ENCODE assay signal across 9 cellular contexts in the genomic region with DNA sequence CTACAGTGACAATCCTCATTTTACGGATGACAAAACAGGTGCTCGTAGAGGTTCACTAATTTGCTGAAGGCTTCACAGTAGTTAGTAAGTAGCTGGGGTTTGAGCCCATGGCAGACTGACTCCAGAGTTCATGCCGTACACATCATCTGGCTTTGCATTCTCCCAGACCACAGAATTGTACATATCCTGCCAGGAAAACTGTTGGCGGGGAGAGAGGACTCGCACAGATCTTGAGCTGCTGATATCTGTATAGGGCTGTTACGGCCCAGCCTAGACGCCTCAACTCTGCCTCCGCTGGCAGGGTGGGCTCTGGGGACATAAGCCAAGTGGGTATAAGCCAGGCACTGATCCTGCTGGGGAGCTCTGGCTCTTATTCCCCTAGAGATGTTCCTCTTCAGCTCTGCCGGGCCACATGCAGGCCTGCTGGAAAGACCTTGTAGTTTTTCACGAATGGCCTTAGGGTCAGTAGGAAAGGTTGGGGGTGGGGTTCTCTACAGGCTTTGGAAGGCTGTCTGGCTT. TPM values are rescaled to one million over a fixed set of nuclear protein-coding genes. Genes with fewer than 3 reads are reported as not detected.
DNase-seq lines count a peak whose midpoint lies in the region; ATAC-seq and TF ChIP-seq lines count a peak whose summit lies in the region.
"Had no signal": no experiment of that assay in that cellular context is flagged by ENCODE, and none has a peak within 500 bp of the region (broad histone marks: within the 10 kb centered on the region; RNA-seq: fewer than 3 reads in every experiment).

No MANE protein-coding gene starts in this region.

- DNase-seq in EH (ENCODE audit: low read depth), result peak; percentile 92
- peak; percentile 57 for DNase-seq in left cardiac atrium
- no peak for DNase-seq in sciatic nerve (ENCODE audit: low spot score)
- no peak for DNase-seq in NK-92 treated with Interleukin-12 subunit alpha and Interleukin-12 subunit beta, amount 100 ng/mL, for 24 hours (lab: John Stamatoyannopoulos, UW)
- no peak for DNase-seq in activated T-cell treated with anti-CD3 and anti-CD28 coated beads for 4 hours
- no peak for DNase-seq in GM20000 (ENCODE audit: low spot score)
- DNase-seq: NCI-H524 treated with DMSO at 0.1 percent for 48 hours had no signal

- no peaks in the 10 kb centered on the region for H3K9me3 Mint-ChIP-seq in activated T-helper 17 cell treated with anti-CD3 and anti-CD28 coated beads, Interleukin-2, amount 50 U/mL, for 72 hours

- H3K36me3 Mint-ChIP-seq in activated T-helper 17 cell treated with anti-CD3 and anti-CD28 coated beads, Interleukin-2, amount 50 U/mL, for 72 hours (ENCODE audit: low read depth), result peaks cover 43% of the 10 kb centered on the region

- peak overlapping the region; percentile 25 for H3K27ac Mint-ChIP-seq in activated T-helper 17 cell treated with anti-CD3 and anti-CD28 coated beads, Interleukin-2, amount 50 U/mL, for 72 hours

- H3K4me1 Mint-ChIP-seq in activated T-helper 17 cell treated with anti-CD3 and anti-CD28 coated beads, Interleukin-2, amount 50 U/mL, for 72 hours, result peaks cover 44% of the 10 kb centered on the region

- intact Hi-C loops in left cardiac atrium (cut with DNase I), result no loop called here
- intact Hi-C loops in sciatic nerve (cut with DNase I), result no loop called here

- no peak for ATAC-seq in activated T-helper 17 cell treated with anti-CD3 and anti-CD28 coated beads, Interleukin-2, amount 50 U/mL, for 72 hours (replicated peaks)
- ATAC-seq in left cardiac atrium, result peak; percentile 80 to 87
- ATAC-seq in sciatic nerve, result peak; percentile 85
- no peak for ATAC-seq in HG03442 (IDR thresholded peaks at IDR 0.05; ENCODE audit: unreplicated experiment)

- TF ChIP-seq CTCF in GM20000 (IDR thresholded peaks at IDR 0.05; ENCODE audit: extremely low read depth, missing control alignments), result no peak

- no peaks in the 10 kb centered on the region for H3K27me3 Mint-ChIP-seq in activated T-helper 17 cell treated with anti-CD3 and anti-CD28 coated beads, Interleukin-2, amount 50 U/mL, for 72 hours

- H3K4me3 Mint-ChIP-seq in activated T-helper 17 cell treated with anti-CD3 and anti-CD28 coated beads, Interleukin-2, amount 50 U/mL, for 72 hours, result no peak overlapping the region

RNA-seq across cellular contexts. Expression of a gene that starts 16.3 kb away (rescaled TPM):
- 100 to 1,000 TPM; 121 to 242 TPM for total RNA-seq in activated T-helper 17 cell treated with anti-CD3 and anti-CD28 coated beads, Interleukin-2, amount 50 U/mL, for 72 hours
- total RNA-seq in left cardiac atrium (100 to 1,000 TPM; 105 to 145 TPM), sciatic nerve (157 TPM)

Comparison
In these comparisons a context has a peak if more than half of its experiments do, and no peak if none do; other contexts are left out.
1. DNase-seq: peak in EH (single experiment) and left cardiac atrium (single experiment); none in sciatic nerve (single experiment), NK-92 treated with Interleukin-12 subunit alpha and Interleukin-12 subunit beta, amount 100 ng/mL, for 24 hours (single experiment), activated T-cell treated with anti-CD3 and anti-CD28 coated beads for 4 hours (single experiment) and GM20000 (single experiment).
2. ATAC-seq: peak in left cardiac atrium (2 of 2) and sciatic nerve (single experiment); none in activated T-helper 17 cell treated with anti-CD3 and anti-CD28 coated beads, Interleukin-2, amount 50 U/mL, for 72 hours (single experiment) and HG03442 (single experiment).